ENCODE assay signal across 9 cellular contexts in genomic region chr2:104412384-104412783, GRCh38.
A peak's percentile ranks its signal among the peaks of the same experiment; 100 is the strongest.
DNase-seq lines count a peak whose midpoint lies in the region; ATAC-seq and TF ChIP-seq lines count a peak whose summit lies in the region.
"Had no signal": no experiment of that assay in that cellular context is flagged by ENCODE, and none has a peak within 500 bp of the region (broad histone marks: within the 10 kb centered on the region; RNA-seq: fewer than 3 reads in every experiment).

No MANE protein-coding gene starts in this region.

- H3K27ac ChIP-seq in heart left ventricle, result no peak overlapping the region

- no peak overlapping the region for H3K4me3 Mint-ChIP-seq in immature natural killer cell
- H3K4me3 Mint-ChIP-seq: activated naive CD8-positive, alpha-beta T cell had no signal

- peaks cover 0 to 13% (median 0%) of the 10 kb centered on the region in 6 donors for H3K9me3 Mint-ChIP-seq in immature natural killer cell

- no peak for DNase-seq in heart left ventricle
- no peak for DNase-seq in Right ventricle myocardium inferior (ENCODE audit: missing footprints)
- DNase-seq in RKO (ENCODE audit: low spot score), result peak; percentile 30
- DNase-seq in inferior parietal cortex (ENCODE audit: extremely low spot score), result peak; percentile 83
- no peak for DNase-seq in dermis blood vessel endothelial cell
- no peak for DNase-seq in immature natural killer cell

- no peaks in the 10 kb centered on the region for H3K4me1 ChIP-seq in heart left ventricle

- no peaks in the 10 kb centered on the region for H3K36me3 ChIP-seq in heart left ventricle

- no peaks in the 10 kb centered on the region for H3K36me3 Mint-ChIP-seq in immature natural killer cell
- H3K36me3 Mint-ChIP-seq: activated naive CD8-positive, alpha-beta T cell had no signal

- no peak overlapping the region for H3K4me3 ChIP-seq in heart left ventricle

- no peaks in the 10 kb centered on the region for H3K9me3 ChIP-seq in heart left ventricle

- no peak for TF ChIP-seq POLR2A in heart left ventricle (IDR thresholded peaks at IDR 0.05)

- peaks cover 0 to 27% (median 8%) of the 10 kb centered on the region in 9 donors for H3K27me3 ChIP-seq in heart left ventricle

- no peaks in the 10 kb centered on the region for H3K4me1 Mint-ChIP-seq in immature natural killer cell

- WGBS in heart left ventricle, 4 donors, result 7 to 20% (median 16%) methylated on average over 2 of the region's 2 CpGs

- H3K27ac Mint-ChIP-seq in immature natural killer cell, result no peak overlapping the region
- H3K27ac Mint-ChIP-seq: activated naive CD8-positive, alpha-beta T cell had no signal

- ATAC-seq in heart left ventricle (no peak), Right ventricle myocardium inferior (no peak), HG02610 (IDR thresholded peaks at IDR 0.05; ENCODE audit: unreplicated experiment) (peak; percentile 69), HG02763 (IDR thresholded peaks at IDR 0.05; ENCODE audit: unreplicated experiment) (no peak)

- H3K27me3 Mint-ChIP-seq in immature natural killer cell (ENCODE audit: low read depth in 3 of 3), result peaks cover 0 to 2% (median 0%) of the 10 kb centered on the region in 3 donors

- peak in 10 of 12 donors; percentile 14 to 44 (median 30) for TF ChIP-seq CTCF in heart left ventricle (IDR thresholded peaks at IDR 0.05)

- intact Hi-C loops in heart left ventricle (cut with DNase I) (no loop called here), Right ventricle myocardium inferior (cut with DNase I) (no loop called here)

Comparison
In these comparisons a context has a peak if more than half of its experiments do, and no peak if none do; other contexts are left out.
1. DNase-seq: peak in RKO (single experiment) and inferior parietal cortex (single experiment); none in heart left ventricle (0 of 5), Right ventricle myocardium inferior (single experiment), dermis blood vessel endothelial cell (single experiment) and immature natural killer cell (0 of 3).